Comparison of ENCODE assay signal across 34 cellular contexts in genomic region chr3:10647376-10647775, GRCh38.
"Had no signal": no experiment of that assay in that cellular context is flagged by ENCODE, and none has a peak within 500 bp of the region (broad histone marks: within the 10 kb centered on the region; RNA-seq: fewer than 3 reads in every experiment).

No MANE protein-coding gene starts in this region.

- ATAC-seq: activated naive CD8-positive, alpha-beta T cell treated with anti-CD3 and anti-CD28 coated beads, Interleukin-2, amount 50 U/mL, for 24 hours; Right ventricle myocardium inferior; SK-N-SH treated with all-trans-retinoic acid at 6 μM for 48 hours had no signal

- H3K27ac Mint-ChIP-seq: activated B cell treated with CpG ODN at 0.5 μM for 24 hours; activated CD4-positive, alpha-beta memory T cell treated with anti-CD3 and anti-CD28 coated beads, Interleukin-2, amount 10 ng/mL, durations not matched to agents 7 days and 5 days; activated naive CD4-positive, alpha-beta T cell treated with anti-CD3 and anti-CD28 coated beads, Interleukin-2, amount 10 ng/mL, durations not matched to agents 7 days and 5 days; activated naive CD8-positive, alpha-beta T cell; activated naive CD8-positive, alpha-beta T cell treated with anti-CD3 and anti-CD28 coated beads, Interleukin-2, amount 50 U/mL, for 24 hours; brain had no signal

- H3K27ac ChIP-seq: KMS-11, PC-9, RWPE1, VCaP had no signal

- H3K9ac ChIP-seq: KMS-11 had no signal

- DNase-seq: activated B cell treated with CpG ODN at 0.5 μM for 24 hours; activated CD4-positive, alpha-beta memory T cell treated with anti-CD3 and anti-CD28 coated beads, Interleukin-2, amount 10 ng/mL, durations not matched to agents 7 days and 5 days; activated CD4-positive, alpha-beta T cell treated with anti-CD3 and anti-CD28 coated beads for 1 hour; activated CD4-positive, alpha-beta T cell treated with anti-CD3 and anti-CD28 coated beads for 48 hours; activated effector memory CD4-positive, alpha-beta T cell treated with Interleukin-2 at 50 U/mL for 16 hours; activated naive CD4-positive, alpha-beta T cell treated with anti-CD3 and anti-CD28 coated beads, Interleukin-2, amount 10 ng/mL, durations not matched to agents 7 days and 5 days; activated naive CD8-positive, alpha-beta T cell treated with anti-CD3 and anti-CD28 coated beads, Interleukin-2, amount 50 U/mL, for 24 hours; activated T-cell treated with anti-CD3 and anti-CD28 coated beads, Interleukin-2, amount 50 U/mL, for 48 hours; MM.1S; MV-4-11; NCI-H1092; NCI-H1436 treated with DMSO at 0.1 percent for 48 hours; NCI-H1694 treated with DMSO at 0.1 percent for 48 hours; NCI-H2029 treated with DMSO at 0.1 percent for 48 hours; NCI-H2107; NCI-H2171; NCI-H510A; NCI-H526; NCI-H748 treated with DMSO at 0.1 percent for 48 hours; NK-92 treated with Interleukin-12 subunit alpha and Interleukin-12 subunit beta, amount 100 ng/mL, for 24 hours; PC-9; SIG-M5; SW 1271; T-helper 1 cell; T-helper 2 cell; T-helper 9 cell had no signal

- H2AFZ ChIP-seq: PC-9 had no signal

- H3K9me3 Mint-ChIP-seq: activated B cell treated with CpG ODN at 0.5 μM for 24 hours; activated CD4-positive, alpha-beta memory T cell treated with anti-CD3 and anti-CD28 coated beads, Interleukin-2, amount 10 ng/mL, durations not matched to agents 7 days and 5 days; activated naive CD4-positive, alpha-beta T cell treated with anti-CD3 and anti-CD28 coated beads, Interleukin-2, amount 10 ng/mL, durations not matched to agents 7 days and 5 days; activated naive CD8-positive, alpha-beta T cell treated with anti-CD3 and anti-CD28 coated beads, Interleukin-2, amount 50 U/mL, for 24 hours; central memory CD8-positive, alpha-beta T cell had no signal

- H3K4me3 Mint-ChIP-seq: activated B cell treated with CpG ODN at 0.5 μM for 24 hours; activated CD4-positive, alpha-beta memory T cell treated with anti-CD3 and anti-CD28 coated beads, Interleukin-2, amount 10 ng/mL, durations not matched to agents 7 days and 5 days; activated naive CD4-positive, alpha-beta T cell treated with anti-CD3 and anti-CD28 coated beads, Interleukin-2, amount 10 ng/mL, durations not matched to agents 7 days and 5 days; activated naive CD8-positive, alpha-beta T cell; activated naive CD8-positive, alpha-beta T cell treated with anti-CD3 and anti-CD28 coated beads, Interleukin-2, amount 50 U/mL, for 24 hours; brain; central memory CD8-positive, alpha-beta T cell had no signal

- H3K36me3 Mint-ChIP-seq: activated naive CD4-positive, alpha-beta T cell treated with anti-CD3 and anti-CD28 coated beads, Interleukin-2, amount 10 ng/mL, durations not matched to agents 7 days and 5 days; activated naive CD8-positive, alpha-beta T cell; brain had no signal

- H3K4me1 Mint-ChIP-seq: activated B cell treated with CpG ODN at 0.5 μM for 24 hours; activated CD4-positive, alpha-beta memory T cell treated with anti-CD3 and anti-CD28 coated beads, Interleukin-2, amount 10 ng/mL, durations not matched to agents 7 days and 5 days; activated naive CD4-positive, alpha-beta T cell treated with anti-CD3 and anti-CD28 coated beads, Interleukin-2, amount 10 ng/mL, durations not matched to agents 7 days and 5 days; activated naive CD8-positive, alpha-beta T cell treated with anti-CD3 and anti-CD28 coated beads, Interleukin-2, amount 50 U/mL, for 24 hours; brain; central memory CD8-positive, alpha-beta T cell had no signal

- H3K4me3 ChIP-seq: PC-9 had no signal

- H3K4me2 ChIP-seq: KMS-11, PC-9 had no signal
